ENCODE assay signal across 8 cellular contexts in genomic region chr10:98170249-98171117, GRCh38. TPM values are rescaled to one million over a fixed set of nuclear protein-coding genes. Genes with fewer than 3 reads are reported as not detected.
DNase-seq lines count a peak whose midpoint lies in the region; ATAC-seq and TF ChIP-seq lines count a peak whose summit lies in the region.

No MANE protein-coding gene starts in this region.

- no peaks in the 10 kb centered on the region for H3K9me3 Mint-ChIP-seq in effector memory CD8-positive, alpha-beta T cell

- no peak overlapping the region for H3K18ac ChIP-seq in mesenchymal stem cell (ENCODE audit: low read depth in 1 of 2, low read length in 2 of 2)

- H3K4me3 ChIP-seq in AG04450 (ENCODE audit: low read depth, low read length) (no peak overlapping the region), HL-60 (replicated peaks; ENCODE audit: insufficient read depth, low read length) (no peak overlapping the region), mesenchymal stem cell (ENCODE audit: insufficient read depth in 1 of 2, low read depth in 1 of 2, low read length in 2 of 2) (no peak overlapping the region), aorta (ENCODE audit: low read length in 2 of 2) (no peak overlapping the region)

- no peak overlapping the region for H4K91ac ChIP-seq in mesenchymal stem cell (ENCODE audit: low read length)

- no peak overlapping the region for H2AK5ac ChIP-seq in mesenchymal stem cell (ENCODE audit: low read length, severe bottlenecking)

- no peak overlapping the region for H3K9ac ChIP-seq in mesenchymal stem cell (ENCODE audit: low read length)

- no peak overlapping the region for H2BK12ac ChIP-seq in mesenchymal stem cell (ENCODE audit: low read length in 2 of 2)

- TF ChIP-seq CTCF in AG04450 (IDR thresholded peaks at IDR 0.05; ENCODE audit: low read depth, low read length) = peak; percentile 76
- peak; percentile 78 for TF ChIP-seq CTCF in HL-60 (IDR thresholded peaks at IDR 0.05; ENCODE audit: insufficient read depth, low read length)

- no peak overlapping the region for H3K4me2 ChIP-seq in mesenchymal stem cell (ENCODE audit: low read length, poor library complexity, severe bottlenecking)

- H3K9me3 ChIP-seq in AG04450 (ENCODE audit: control insufficient read depth, insufficient read depth, low read length) = no peaks in the 10 kb centered on the region
- no peaks in the 10 kb centered on the region for H3K9me3 ChIP-seq in mesenchymal stem cell (ENCODE audit: control insufficient read depth, low read length)
- no peaks in the 10 kb centered on the region for H3K9me3 ChIP-seq in aorta (ENCODE audit: control insufficient read depth, low read length)

- H3K4me1 ChIP-seq in mesenchymal stem cell (ENCODE audit: control insufficient read depth, insufficient read depth, low read depth, low read length) = no peaks in the 10 kb centered on the region
- H3K4me1 ChIP-seq in aorta (ENCODE audit: control insufficient read depth in 1 of 2, insufficient read depth in 2 of 2, low read length in 2 of 2) = peaks cover 0 to 2% of the 10 kb centered on the region in 2 donors

- peak overlapping the region; percentile 26 to 72 for H3K27ac Mint-ChIP-seq in effector memory CD8-positive, alpha-beta T cell

- peaks cover 16% of the 10 kb centered on the region for H3K36me3 Mint-ChIP-seq in effector memory CD8-positive, alpha-beta T cell (ENCODE audit: insufficient read depth)

- intact Hi-C loops in aorta (cut with DNase I) = loop anchor here (2.0 to 10.0 kb wide), 3 partner anchors 74 to 138 kb away; no protein-coding TSS in a partner anchor

- peaks cover 0 to 49% of the 10 kb centered on the region in 2 experiments for H3K36me3 ChIP-seq in mesenchymal stem cell (ENCODE audit: control insufficient read depth in 1 of 2, insufficient read depth in 2 of 2, low read depth in 1 of 2, low read length in 2 of 2)
- peaks cover 0 to 2% of the 10 kb centered on the region in 2 donors for H3K36me3 ChIP-seq in aorta (ENCODE audit: control insufficient read depth in 1 of 2, insufficient read depth in 2 of 2, low read length in 1 of 2)

- no peak overlapping the region for H2BK15ac ChIP-seq in mesenchymal stem cell (ENCODE audit: low read depth, poor library complexity, severe bottlenecking)

- H3K4me1 Mint-ChIP-seq in effector memory CD8-positive, alpha-beta T cell (ENCODE audit: low read depth in 2 of 2) = peaks cover 25 to 43% of the 10 kb centered on the region in 2 donors

- CTCF ChIA-PET in AG04450 (lab: Charles Lee) = interaction anchor here (0.5 to 6.5 kb wide), 41 partner anchors 8 to 446 kb away, joined by 3 to 111 read pairs (median 5); partner anchors contain the start of genes HPS1 and R3HCC1L

- no peaks in the 10 kb centered on the region for H3K27me3 ChIP-seq in AG04450 (ENCODE audit: control insufficient read depth, insufficient read depth, low read length)
- no peaks in the 10 kb centered on the region for H3K27me3 ChIP-seq in HL-60 (ENCODE audit: insufficient read depth, poor library complexity, severe bottlenecking)
- H3K27me3 ChIP-seq in mesenchymal stem cell (ENCODE audit: control insufficient read depth in 1 of 2, insufficient read depth in 1 of 2, low read length in 2 of 2) = no peaks in the 10 kb centered on the region
- H3K27me3 ChIP-seq in aorta (ENCODE audit: control insufficient read depth in 1 of 2, insufficient read depth in 2 of 2, low read length in 1 of 2) = no peaks in the 10 kb centered on the region

- H2BK120ac ChIP-seq in mesenchymal stem cell (ENCODE audit: low read depth, low read length) = no peak overlapping the region

- no peaks in the 10 kb centered on the region for H3K27me3 Mint-ChIP-seq in effector memory CD8-positive, alpha-beta T cell

- POLR2A ChIA-PET in AG04450 (lab: Yijun Ruan, JAX) = no interaction called here

- H3K4ac ChIP-seq in mesenchymal stem cell (ENCODE audit: low read depth in 1 of 2, low read length in 2 of 2) = no peak overlapping the region

- H2AFZ ChIP-seq in mesenchymal stem cell (ENCODE audit: low read depth, low read length) = no peak overlapping the region

- no peak overlapping the region for H2BK5ac ChIP-seq in mesenchymal stem cell (ENCODE audit: low read depth, low read length, poor library complexity, severe bottlenecking)

- peak; percentile 20 for DNase-seq in AG04450 (ENCODE audit: low read depth, low spot score)
- peak; percentile 59 for DNase-seq in EH (ENCODE audit: low read depth)
- DNase-seq in HL-60 (ENCODE audit: low read depth in 1 of 2, low spot score in 1 of 2) = peak; percentile 24 to 29
- peak; percentile 46 for DNase-seq in SHP77 treated with DMSO at 0.1 percent for 48 hours (lab: John Stamatoyannopoulos, UW)
- peak in 2 of 3 experiments; percentile 18 to 22 for DNase-seq in effector memory CD8-positive, alpha-beta T cell
- peak; percentile 59 for DNase-seq in mesenchymal stem cell
- no peak for DNase-seq in aorta
- no peak for DNase-seq in effector CD4-positive, alpha-beta T cell

- H3K27ac ChIP-seq in AG04450 (ENCODE audit: low read depth, low read length) = no peak overlapping the region
- H3K27ac ChIP-seq in HL-60 (replicated peaks) = no peak overlapping the region
- no peak overlapping the region for H3K27ac ChIP-seq in mesenchymal stem cell (ENCODE audit: low read length, poor library complexity, severe bottlenecking)
- H3K27ac ChIP-seq in aorta (ENCODE audit: low read depth in 1 of 2, low read length in 2 of 2) = no peak overlapping the region

- peaks cover 23% of the 10 kb centered on the region for H3K79me1 ChIP-seq in mesenchymal stem cell (replicated peaks; ENCODE audit: low read length, poor library complexity, severe bottlenecking)

- H4K8ac ChIP-seq in mesenchymal stem cell (ENCODE audit: low read length) = no peak overlapping the region

- H3K4me3 Mint-ChIP-seq in effector memory CD8-positive, alpha-beta T cell = no peak overlapping the region

- 35% methylated on average over 3 of the region's 3 CpGs for WGBS in mesenchymal stem cell
- WGBS in aorta, 2 donors = 61 to 62% methylated on average over 3 of the region's 3 CpGs

- peak; percentile 58 for ATAC-seq in effector memory CD8-positive, alpha-beta T cell (replicated peaks)
- ATAC-seq in aorta (ENCODE audit: low FRiP score) = peak; percentile 70

- H3K14ac ChIP-seq in mesenchymal stem cell (ENCODE audit: low read length in 2 of 2) = no peak overlapping the region

- H3K23ac ChIP-seq in mesenchymal stem cell (ENCODE audit: low read length in 2 of 2) = no peak overlapping the region

RNA-seq across cellular contexts. Expression of gene R3HCC1L, which starts 36.0 kb away (rescaled TPM):
- polyA plus RNA-seq in AG04450 (2011; rRNA removed) = 13.0 and 14.4 TPM in 2 replicates
- 10.6 and 19.2 TPM in 2 replicates for polyA minus RNA-seq in AG04450 (2011; rRNA and poly(A)+ RNA removed)
- polyA plus RNA-seq in mesenchymal stem cell (2013, experiment 1 of 2) = 9.3 TPM
- polyA plus RNA-seq in mesenchymal stem cell (2013, experiment 2 of 2) = 10.4 TPM
- 10 to 100 TPM in 1 of 2 donors, 1 to 10 TPM in 1; 9.7 to 17.5 TPM for total RNA-seq in aorta
- 1 to 10 TPM; 7.7 to 9.9 TPM for polyA plus RNA-seq in aorta

Comparison
In these comparisons a context has a peak if more than half of its experiments do, and no peak if none do; other contexts are left out.
1. DNase-seq: peak in AG04450 (single experiment), EH (single experiment), HL-60 (2 of 2), SHP77 treated with DMSO at 0.1 percent for 48 hours (single experiment), effector memory CD8-positive, alpha-beta T cell (2 of 3) and mesenchymal stem cell (single experiment); none in aorta (0 of 2) and effector CD4-positive, alpha-beta T cell (single experiment).